16 cellular contexts compared by ENCODE assay signal in the genomic region with DNA sequence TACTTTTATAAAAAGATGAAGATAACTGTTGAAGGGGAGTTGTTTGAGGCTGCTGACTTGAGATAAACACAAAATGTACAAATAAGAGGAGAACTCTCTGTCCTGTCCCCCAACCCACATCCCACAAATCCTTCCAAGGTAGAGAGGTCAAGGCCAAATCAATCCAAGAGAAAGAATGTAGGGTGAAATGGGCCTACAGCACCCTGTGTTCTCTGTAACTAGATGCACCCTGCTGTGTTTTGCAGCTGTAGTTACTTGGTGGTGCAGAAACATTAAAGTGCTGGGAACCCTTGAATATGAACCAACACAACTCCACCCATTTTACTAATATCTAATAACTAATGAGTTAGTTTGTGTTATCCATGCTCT.
"Had no signal": no experiment of that assay in that cellular context is flagged by ENCODE, and none has a peak within 500 bp of the region (broad histone marks: within the 10 kb centered on the region; RNA-seq: fewer than 3 reads in every experiment).

No MANE protein-coding gene starts in this region.

- H3K9me3 ChIP-seq: ascending aorta, gastrocnemius medialis, heart right ventricle, transverse colon had no signal

- H3K27me3 ChIP-seq: ascending aorta, gastrocnemius medialis, transverse colon had no signal

- H3K36me3 Mint-ChIP-seq: stimulated activated effector memory CD8-positive, alpha-beta T cell treated with anti-CD3 and anti-CD28 coated beads, Interleukin-12 subunit alpha, Interleukin-12 subunit beta, amount 100 ng/mL, for 72 hours had no signal

- H3K27ac ChIP-seq: gastrocnemius medialis, VCaP had no signal

- H3K27ac Mint-ChIP-seq: activated CD4-positive, alpha-beta T cell treated with anti-CD3 and anti-CD28 coated beads for 36 hours; activated CD8-positive, alpha-beta T cell treated with anti-CD3 and anti-CD28 coated beads for 36 hours; activated T-cell treated with anti-CD3 and anti-CD28 coated beads, Interleukin-2, amount 50 U/mL, for 72 hours; stimulated activated effector memory CD8-positive, alpha-beta T cell treated with anti-CD3 and anti-CD28 coated beads, Interleukin-12 subunit alpha, Interleukin-12 subunit beta, amount 100 ng/mL, for 72 hours had no signal

- H3K9me3 Mint-ChIP-seq: activated CD8-positive, alpha-beta T cell treated with anti-CD3 and anti-CD28 coated beads for 36 hours; activated T-cell treated with anti-CD3 and anti-CD28 coated beads, Interleukin-2, amount 50 U/mL, for 72 hours; stimulated activated effector memory CD8-positive, alpha-beta T cell treated with anti-CD3 and anti-CD28 coated beads, Interleukin-12 subunit alpha, Interleukin-12 subunit beta, amount 100 ng/mL, for 72 hours had no signal

- H3K4me3 ChIP-seq: gastrocnemius medialis, heart right ventricle, transverse colon had no signal

- DNase-seq: activated CD4-positive, alpha-beta T cell treated with anti-CD3 and anti-CD28 coated beads for 36 hours; activated CD8-positive, alpha-beta memory T cell treated with anti-CD3 and anti-CD28 coated beads, Interleukin-2, amount 50 U/mL, for 4 hours; activated CD8-positive, alpha-beta T cell treated with anti-CD3 and anti-CD28 coated beads for 36 hours; activated T-cell treated with anti-CD3 and anti-CD28 coated beads, Interleukin-2, amount 50 U/mL, for 72 hours; cortex of kidney; effector memory CD4-positive, alpha-beta T cell; gastrocnemius medialis; heart right ventricle; islet precursor cell; posterior cingulate gyrus; T1000; transverse colon had no signal

- ATAC-seq: activated CD4-positive, alpha-beta T cell treated with anti-CD3 and anti-CD28 coated beads for 36 hours; activated CD8-positive, alpha-beta T cell treated with anti-CD3 and anti-CD28 coated beads for 36 hours; activated T-cell treated with anti-CD3 and anti-CD28 coated beads, Interleukin-2, amount 50 U/mL, for 72 hours; gastrocnemius medialis; heart right ventricle; left lobe of liver; stimulated activated effector memory CD8-positive, alpha-beta T cell treated with anti-CD3 and anti-CD28 coated beads, Interleukin-12 subunit alpha, Interleukin-12 subunit beta, amount 100 ng/mL, for 72 hours had no signal

- H3K36me3 ChIP-seq: ascending aorta, gastrocnemius medialis, transverse colon had no signal
